In the genomic region with DNA sequence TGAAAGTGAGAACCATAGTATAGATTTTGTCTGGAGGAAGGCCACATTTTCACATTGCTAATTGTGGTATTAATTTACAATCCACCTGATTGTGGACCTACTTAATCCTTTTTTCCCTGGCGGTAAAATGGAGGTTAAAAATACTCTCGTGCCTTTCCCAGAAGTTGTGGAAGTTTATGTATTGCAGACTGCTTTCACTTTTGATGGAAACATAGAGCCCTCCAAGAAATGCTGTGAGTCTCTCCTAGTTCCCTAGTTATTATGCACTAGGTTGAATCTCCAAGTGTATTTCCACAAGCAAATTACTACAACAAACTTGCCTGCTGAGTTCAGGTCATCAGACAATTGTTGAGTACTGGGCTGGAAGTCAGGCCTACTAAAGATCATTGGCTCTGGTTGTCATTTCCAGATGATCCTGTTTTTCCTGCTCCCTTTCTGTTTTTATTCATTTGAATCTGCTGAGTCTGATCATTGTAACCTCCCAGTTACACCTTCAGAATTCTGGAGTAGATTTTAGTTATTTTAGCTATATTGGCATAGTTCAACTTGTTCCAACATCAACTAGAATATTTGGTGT, we compare ENCODE assay signal across 14 cellular contexts.
DNase-seq lines count a peak whose midpoint lies in the region; ATAC-seq and TF ChIP-seq lines count a peak whose summit lies in the region.
"Had no signal": no experiment of that assay in that cellular context is flagged by ENCODE, and none has a peak within 500 bp of the region (broad histone marks: within the 10 kb centered on the region; RNA-seq: fewer than 3 reads in every experiment).

No MANE protein-coding gene starts in this region.

- DNase-seq in Right ventricle myocardium superior = no peak
- no peak for DNase-seq in right cardiac atrium
- peak; percentile 34 for DNase-seq in fibroblast of mammary gland (ENCODE audit: low read depth)
- DNase-seq in osteocyte (ENCODE audit: extremely low spot score, unreplicated experiment) = no peak
- no peak for DNase-seq in BE2C
- DNase-seq in activated CD4-positive, alpha-beta T cell treated with anti-CD3 and anti-CD28 coated beads for 1 hour = no peak
- DNase-seq in naive thymus-derived CD4-positive, alpha-beta T cell = no peak
- DNase-seq: activated T-cell treated with anti-CD3 and anti-CD28 coated beads, Interleukin-2, amount 50 U/mL, for 72 hours; body of pancreas; DMS 273 treated with DMSO at 0.1 percent for 48 hours; GM23248; NCI-H1417 treated with DMSO at 0.1 percent for 48 hours; ovary had no signal

- 36% methylated on average over 2 of the region's 2 CpGs for WGBS in right cardiac atrium
- WGBS in urinary bladder = 31% methylated on average over 2 of the region's 2 CpGs

- H3K4me3 ChIP-seq in right cardiac atrium (ENCODE audit: low read length) = no peak overlapping the region
- H3K4me3 ChIP-seq in fibroblast of mammary gland (ENCODE audit: control insufficient read depth, low read depth, low read length) = no peak overlapping the region
- H3K4me3 ChIP-seq in urinary bladder (ENCODE audit: low read depth, low read length) = no peak overlapping the region
- no peak overlapping the region for H3K4me3 ChIP-seq in BE2C (ENCODE audit: low read depth, low read length)
- H3K4me3 ChIP-seq in naive thymus-derived CD4-positive, alpha-beta T cell (ENCODE audit: low read length) = no peak overlapping the region
- H3K4me3 ChIP-seq: body of pancreas, GM23248, ovary had no signal

- peak overlapping the region; percentile 5 for H3K4me3 Mint-ChIP-seq in osteocyte (ENCODE audit: unreplicated experiment)
- no peak overlapping the region for H3K4me3 Mint-ChIP-seq in naive thymus-derived CD4-positive, alpha-beta T cell
- H3K4me3 Mint-ChIP-seq: activated T-cell treated with anti-CD3 and anti-CD28 coated beads, Interleukin-2, amount 50 U/mL, for 72 hours had no signal

- intact Hi-C loops in Right ventricle myocardium superior (cut with DNase I) (loop anchor here (10.0 kb wide), 1 partner anchor 88 kb away; no protein-coding TSS in a partner anchor), right cardiac atrium (cut with DNase I) (loop anchor here in 2 of 4 donors (10.0 kb wide), 2 partner anchors 88 to 108 kb away; no protein-coding TSS in a partner anchor)
- intact Hi-C loops in naive thymus-derived CD4-positive, alpha-beta T cell (cut with micrococcal nuclease) = loop anchor here in 1 of 2 donors (5.0 kb wide), 1 partner anchor 85 kb away; no protein-coding TSS in a partner anchor

- POLR2A ChIA-PET in naive thymus-derived CD4-positive, alpha-beta T cell (lab: Charles Lee) = no interaction called here

- CTCF ChIA-PET in naive thymus-derived CD4-positive, alpha-beta T cell (lab: Charles Lee) = no interaction called here

- H3K36me3 ChIP-seq in urinary bladder (ENCODE audit: insufficient read depth) (no peaks in the 10 kb centered on the region), BE2C (no peaks in the 10 kb centered on the region)
- H3K36me3 ChIP-seq in naive thymus-derived CD4-positive, alpha-beta T cell (ENCODE audit: control insufficient read depth in 2 of 3, insufficient read depth in 3 of 3, low read length in 3 of 3) = peaks cover 0 to 5% (median 0%) of the 10 kb centered on the region in 3 experiments
- H3K36me3 ChIP-seq: ovary had no signal

- H3K4me1 ChIP-seq in right cardiac atrium (ENCODE audit: control insufficient read depth, insufficient read depth, low read length) (peaks cover 10% of the 10 kb centered on the region), urinary bladder (ENCODE audit: insufficient read depth) (peaks cover 4% of the 10 kb centered on the region), BE2C (peaks cover 17% of the 10 kb centered on the region)
- no peaks in the 10 kb centered on the region for H3K4me1 ChIP-seq in naive thymus-derived CD4-positive, alpha-beta T cell (ENCODE audit: control insufficient read depth in 2 of 2, insufficient read depth in 2 of 2, low read length in 2 of 2)

- H3K27me3 ChIP-seq in right cardiac atrium (ENCODE audit: control insufficient read depth, insufficient read depth) (no peaks in the 10 kb centered on the region), BE2C (no peaks in the 10 kb centered on the region)
- H3K27me3 ChIP-seq in naive thymus-derived CD4-positive, alpha-beta T cell (ENCODE audit: control insufficient read depth in 2 of 2, insufficient read depth in 2 of 2, low read length in 2 of 2) = no peaks in the 10 kb centered on the region
- H3K27me3 ChIP-seq: body of pancreas, ovary had no signal

- TF ChIP-seq CTCF in fibroblast of mammary gland (conservative IDR thresholded peaks at IDR 0.05; ENCODE audit: control insufficient read depth, insufficient read depth, low read depth, low read length) (no peak), osteocyte (IDR thresholded peaks at IDR 0.05) (no peak), BE2C (IDR thresholded peaks at IDR 0.05; ENCODE audit: low read depth, low read length) (no peak)

- H3K36me3 Mint-ChIP-seq in osteocyte (ENCODE audit: unreplicated experiment) = no peaks in the 10 kb centered on the region
- peaks cover 5 to 52% (median 20%) of the 10 kb centered on the region in 5 donors for H3K36me3 Mint-ChIP-seq in naive thymus-derived CD4-positive, alpha-beta T cell

- H3K27me3 Mint-ChIP-seq in osteocyte (ENCODE audit: unreplicated experiment) = no peaks in the 10 kb centered on the region
- no peaks in the 10 kb centered on the region for H3K27me3 Mint-ChIP-seq in naive thymus-derived CD4-positive, alpha-beta T cell

- ATAC-seq in Right ventricle myocardium superior (ENCODE audit: poor library complexity) = peak; percentile 16
- ATAC-seq in right cardiac atrium = no peak
- no peak for ATAC-seq in naive thymus-derived CD4-positive, alpha-beta T cell
- ATAC-seq: activated T-cell treated with anti-CD3 and anti-CD28 coated beads, Interleukin-2, amount 50 U/mL, for 72 hours; body of pancreas had no signal

- no peak overlapping the region for H3K27ac ChIP-seq in right cardiac atrium (ENCODE audit: low read length)
- H3K27ac ChIP-seq in urinary bladder (ENCODE audit: low read depth) = peak overlapping the region; percentile 38
- no peak overlapping the region for H3K27ac ChIP-seq in naive thymus-derived CD4-positive, alpha-beta T cell (ENCODE audit: low read depth, low read length)
- H3K27ac ChIP-seq: GM23248 had no signal

- H3K27ac Mint-ChIP-seq in osteocyte (ENCODE audit: unreplicated experiment) = peak overlapping the region; percentile 57
- H3K27ac Mint-ChIP-seq in naive thymus-derived CD4-positive, alpha-beta T cell = peak overlapping the region in 2 of 9 donors; percentile 21 to 33

- no peaks in the 10 kb centered on the region for H3K9me3 Mint-ChIP-seq in osteocyte (ENCODE audit: unreplicated experiment)
- peaks cover 0 to 2% (median 0%) of the 10 kb centered on the region in 11 donors for H3K9me3 Mint-ChIP-seq in naive thymus-derived CD4-positive, alpha-beta T cell
- H3K9me3 Mint-ChIP-seq: activated T-cell treated with anti-CD3 and anti-CD28 coated beads, Interleukin-2, amount 50 U/mL, for 72 hours had no signal

- H3K9me3 ChIP-seq in right cardiac atrium (ENCODE audit: control insufficient read depth, low read length) (no peaks in the 10 kb centered on the region), BE2C (no peaks in the 10 kb centered on the region)
- H3K9me3 ChIP-seq in naive thymus-derived CD4-positive, alpha-beta T cell (ENCODE audit: control insufficient read depth in 2 of 3, low read length in 3 of 3) = no peaks in the 10 kb centered on the region
- H3K9me3 ChIP-seq: body of pancreas, ovary had no signal

- peaks cover 46% of the 10 kb centered on the region for H3K4me1 Mint-ChIP-seq in osteocyte (ENCODE audit: unreplicated experiment)
- peaks cover 0 to 12% (median 1%) of the 10 kb centered on the region in 7 donors for H3K4me1 Mint-ChIP-seq in naive thymus-derived CD4-positive, alpha-beta T cell
